20 cellular contexts compared by ENCODE assay signal in genomic region chr13:68168448-68168847, GRCh38.
DNase-seq lines count a peak whose midpoint lies in the region; ATAC-seq, FAIRE-seq and TF ChIP-seq lines count a peak whose summit lies in the region.
"Had no signal": no experiment of that assay in that cellular context is flagged by ENCODE, and none has a peak within 500 bp of the region (broad histone marks: within the 10 kb centered on the region; RNA-seq: fewer than 3 reads in every experiment).

No MANE protein-coding gene starts in this region.

- ATAC-seq in PC-3 (no peak), GM21723 (IDR thresholded peaks at IDR 0.05; ENCODE audit: unreplicated experiment) (no peak)
- ATAC-seq: HepG2 had no signal

- H2AFZ ChIP-seq in PC-3 (ENCODE audit: low read length) (no peak overlapping the region), astrocyte (ENCODE audit: low read depth, low read length) (no peak overlapping the region)

- H3K27me3 ChIP-seq in PC-3 (ENCODE audit: low read length) (no peaks in the 10 kb centered on the region), astrocyte (ENCODE audit: insufficient read depth, low read length) (no peaks in the 10 kb centered on the region), thyroid gland (no peaks in the 10 kb centered on the region)
- H3K27me3 ChIP-seq: BE2C had no signal

- no peaks in the 10 kb centered on the region for H3K36me3 Mint-ChIP-seq in astrocyte (ENCODE audit: low read depth, unreplicated experiment)
- H3K36me3 Mint-ChIP-seq: CD4-positive, CD25-positive, alpha-beta regulatory T cell; CD8-positive, alpha-beta memory T cell; IgD-negative memory B cell had no signal

- peaks cover 7% of the 10 kb centered on the region for H3K4me1 Mint-ChIP-seq in astrocyte (ENCODE audit: low read depth, unreplicated experiment)
- H3K4me1 Mint-ChIP-seq: CD4-positive, CD25-positive, alpha-beta regulatory T cell; CD8-positive, alpha-beta memory T cell; H9; IgD-negative memory B cell had no signal

- H3K4me3 Mint-ChIP-seq in astrocyte (ENCODE audit: unreplicated experiment) = no peak overlapping the region
- H3K4me3 Mint-ChIP-seq: CD4-positive, CD25-positive, alpha-beta regulatory T cell; CD8-positive, alpha-beta memory T cell; H9; IgD-negative memory B cell had no signal

- no peaks in the 10 kb centered on the region for H3K9me2 ChIP-seq in PC-3 (replicated peaks; ENCODE audit: low read length)

- no peak overlapping the region for H3K4me2 ChIP-seq in PC-3 (ENCODE audit: low read length)
- H3K4me2 ChIP-seq in astrocyte (ENCODE audit: low read length) = no peak overlapping the region

- no peak for TF ChIP-seq POLR2A in thyroid gland (IDR thresholded peaks at IDR 0.05)

- CTCF ChIA-PET in PC-3 (lab: Charles Lee) = no interaction called here

- in situ Hi-C loops in GM13977 (cut with MboI; ENCODE audit: low pct_unique_long_range_greater_than_20kb, low sequenced_read_pairs, unreplicated experiment) = no loop called here

- H3K36me3 ChIP-seq in PC-3 (ENCODE audit: low read depth, low read length) (no peaks in the 10 kb centered on the region), astrocyte (ENCODE audit: insufficient read depth, low read length) (no peaks in the 10 kb centered on the region), thyroid gland (no peaks in the 10 kb centered on the region)
- H3K36me3 ChIP-seq: BE2C had no signal

- peak; percentile 36 for DNase-seq in PC-3
- DNase-seq in astrocyte (ENCODE audit: low read depth) = peak; percentile 25
- DNase-seq in epithelial cell of esophagus (ENCODE audit: low read depth) = peak; percentile 35
- DNase-seq in GM13977 (ENCODE audit: low spot score) = no peak
- DNase-seq in thyroid gland = no peak
- DNase-seq: ACHN; BE2C; C1 segment of cervical spinal cord; CD4-positive, CD25-positive, alpha-beta regulatory T cell; CD8-positive, alpha-beta memory T cell; COR-L47; DMS153; DMS79; GDM1; H9 had no signal

- POLR2A ChIA-PET in PC-3 (lab: Charles Lee; ENCODE audit: unreplicated experiment) = no interaction called here

- no peak for FAIRE-seq in astrocyte (lab: Jason Lieb, UNC)
- FAIRE-seq: GM12892, H1, HepG2 had no signal

- H3K4me1 ChIP-seq in PC-3 (ENCODE audit: insufficient read depth, low read length) = peaks cover 9% of the 10 kb centered on the region; the same call in 1 of the 2 replicates
- H3K4me1 ChIP-seq in astrocyte (ENCODE audit: insufficient read depth, low read length) = no peaks in the 10 kb centered on the region
- no peaks in the 10 kb centered on the region for H3K4me1 ChIP-seq in thyroid gland
- H3K4me1 ChIP-seq: BE2C had no signal

- H3K4me3 ChIP-seq in PC-3 (ENCODE audit: low read length) = no peak overlapping the region
- no peak overlapping the region for H3K4me3 ChIP-seq in astrocyte (ENCODE audit: insufficient read depth, low read depth, low read length)
- H3K4me3 ChIP-seq in epithelial cell of esophagus (ENCODE audit: low read length) = no peak overlapping the region
- no peak overlapping the region for H3K4me3 ChIP-seq in thyroid gland (replicated peaks in 1 of 3)

- no peaks in the 10 kb centered on the region for H3F3A ChIP-seq in PC-3 (ENCODE audit: low read length, unreplicated experiment)

- H3K27me3 Mint-ChIP-seq in astrocyte (ENCODE audit: low read depth, unreplicated experiment) = no peaks in the 10 kb centered on the region
- H3K27me3 Mint-ChIP-seq: CD8-positive, alpha-beta memory T cell; IgD-negative memory B cell had no signal

- no peaks in the 10 kb centered on the region for H3K9me3 ChIP-seq in PC-3 (ENCODE audit: low read length)
- H3K9me3 ChIP-seq in astrocyte (ENCODE audit: insufficient read depth, low read depth, low read length) = no peaks in the 10 kb centered on the region
- H3K9me3 ChIP-seq in thyroid gland = no peaks in the 10 kb centered on the region
- H3K9me3 ChIP-seq: BE2C had no signal

- no peak overlapping the region for H3K27ac Mint-ChIP-seq in astrocyte (ENCODE audit: unreplicated experiment)
- H3K27ac Mint-ChIP-seq: CD4-positive, CD25-positive, alpha-beta regulatory T cell; CD8-positive, alpha-beta memory T cell; H9; IgD-negative memory B cell had no signal

- H3K79me2 ChIP-seq in PC-3 (ENCODE audit: low read length) (no peaks in the 10 kb centered on the region), astrocyte (ENCODE audit: insufficient read depth, low read length) (no peaks in the 10 kb centered on the region)

- H4K20me1 ChIP-seq in PC-3 (ENCODE audit: low read length) (no peaks in the 10 kb centered on the region), astrocyte (ENCODE audit: insufficient read depth, low read length) (no peaks in the 10 kb centered on the region)

- peaks cover 3% of the 10 kb centered on the region for H3K9me3 Mint-ChIP-seq in astrocyte (ENCODE audit: unreplicated experiment)

- no TSS peak for BruUV-seq in PC-3 (replicated peaks; lab: Mats Ljungman, UMichigan)

- intact Hi-C loops in PC-3 (cut with micrococcal nuclease) (no loop called here), thyroid gland (cut with DNase I) (no loop called here)

- H3K9ac ChIP-seq in PC-3 (ENCODE audit: low read length) = no peak overlapping the region
- no peak overlapping the region for H3K9ac ChIP-seq in astrocyte (ENCODE audit: low read length)

- TF ChIP-seq CTCF in PC-3 (conservative IDR thresholded peaks at IDR 0.05; ENCODE audit: low read depth, low read length) (no peak), astrocyte (IDR thresholded peaks at IDR 0.05; ENCODE audit: insufficient read depth, low read depth, low read length) (no peak), epithelial cell of esophagus (IDR thresholded peaks at IDR 0.05; ENCODE audit: insufficient read depth, low read depth, low read length, missing control alignments) (no peak), GM13977 (IDR thresholded peaks at IDR 0.05; ENCODE audit: extremely low read depth, insufficient read depth, missing control alignments) (no peak), thyroid gland (IDR thresholded peaks at IDR 0.05) (no peak)

- H3K27ac ChIP-seq in PC-3 (ENCODE audit: low read length) (no peak overlapping the region), astrocyte (ENCODE audit: low read depth, low read length) (no peak overlapping the region), thyroid gland (no peak overlapping the region)

Comparison
In these comparisons a context has a peak if more than half of its experiments do, and no peak if none do; other contexts are left out.
1. DNase-seq: peak in PC-3 (single experiment), astrocyte (single experiment) and epithelial cell of esophagus (single experiment); none in GM13977 (single experiment) and thyroid gland (0 of 2).